In the genomic region with DNA sequence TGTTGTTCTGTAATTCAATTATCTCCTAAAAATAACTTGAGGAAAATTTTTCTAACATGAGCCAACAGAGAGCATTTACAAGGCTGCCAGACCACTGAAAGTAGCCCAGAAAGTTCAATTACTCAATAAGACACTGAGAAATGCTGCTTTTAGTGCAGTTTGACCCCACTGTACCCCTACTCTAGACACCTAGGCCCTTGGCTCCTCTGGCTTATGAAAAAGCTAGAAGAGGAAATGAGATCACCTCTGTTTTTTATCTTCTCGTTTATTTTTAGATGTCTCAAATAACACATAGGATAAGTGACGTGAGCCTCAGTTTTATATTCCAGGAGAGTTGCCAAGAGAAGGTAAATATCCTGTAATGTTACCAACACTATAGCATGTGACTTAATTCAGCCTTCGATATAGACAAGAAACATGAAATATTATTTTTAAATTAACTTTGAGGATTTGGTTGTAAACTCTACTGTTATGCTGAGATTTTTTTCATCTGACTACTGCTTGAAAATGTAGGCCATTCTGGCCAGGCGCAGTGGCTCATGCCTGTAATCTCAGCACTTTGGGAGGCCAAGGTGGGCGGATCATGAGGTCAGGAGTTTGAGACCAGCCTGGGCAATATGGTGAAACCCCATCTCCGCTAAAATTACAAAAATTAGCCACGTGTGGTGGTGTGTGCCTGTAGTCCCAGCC, we compare ENCODE assay signal across 9 cellular contexts. TPM values are rescaled to one million over a fixed set of nuclear protein-coding genes. Genes with fewer than 3 reads are reported as not detected.
DNase-seq lines count a peak whose midpoint lies in the region; ATAC-seq, FAIRE-seq and TF ChIP-seq lines count a peak whose summit lies in the region.
"Had no signal": no experiment of that assay in that cellular context is flagged by ENCODE, and none has a peak within 500 bp of the region (broad histone marks: within the 10 kb centered on the region; RNA-seq: fewer than 3 reads in every experiment).

No MANE protein-coding gene starts in this region.

- no peak for TF ChIP-seq CTCF in pancreas (IDR thresholded peaks at IDR 0.05)

- H3K27me3 ChIP-seq in pancreas: no peaks in the 10 kb centered on the region

- no peaks in the 10 kb centered on the region for H3K9me3 ChIP-seq in pancreas

- no peak for DNase-seq in GM12891 (ENCODE audit: insufficient read length, low spot score)
- peak; percentile 73 for DNase-seq in fibroblast of peridontal ligament (ENCODE audit: extremely low read depth)
- DNase-seq in activated effector memory CD4-positive, alpha-beta T cell treated with anti-CD3 and anti-CD28 coated beads, Interleukin-2, amount 50 U/mL, for 16 hours: no peak
- no peak for DNase-seq in pancreas
- DNase-seq in hepatic stellate cell (ENCODE audit: low spot score): no peak
- DNase-seq in posterior cingulate gyrus: no peak

- intact Hi-C loops in pancreas (cut with DNase I) (no loop called here), posterior cingulate gyrus (cut with DNase I) (no loop called here)

- H3K27ac ChIP-seq in pancreas: no peak overlapping the region

- H3K4me3 ChIP-seq in pancreas: no peak overlapping the region

- no peak for TF ChIP-seq POLR2A in GM12891 (IDR thresholded peaks at IDR 0.05; ENCODE audit: low read depth, low read length)

- 75 to 84% methylated on average over 7 of the region's 7 CpGs for WGBS in pancreas, 2 donors

- no peaks in the 10 kb centered on the region for H3K4me1 ChIP-seq in pancreas

- ATAC-seq in GM21515 (IDR thresholded peaks at IDR 0.05; ENCODE audit: unreplicated experiment): peak; percentile 77
- ATAC-seq in HG03575 (IDR thresholded peaks at IDR 0.05; ENCODE audit: extremely low read depth, insufficient number of reproducible peaks, low FRiP score, unreplicated experiment): peak; percentile 85
- ATAC-seq in pancreas: no peak
- ATAC-seq: HCT116 had no signal

- FAIRE-seq in GM12891 (lab: Jason Lieb, UNC): no peak
- FAIRE-seq in pancreas (lab: Jason Lieb, UNC): no peak

- no peaks in the 10 kb centered on the region for H3K36me3 ChIP-seq in pancreas

TF ChIP-seq in GM12891, 5 proteins besides CTCF, POLR2A, EP300 and RAD21:
- peak; percentile 73 for TF ChIP-seq SPI1 (IDR thresholded peaks at IDR 0.05; ENCODE audit: low read depth, low read length)
- no peak for TF ChIP-seq TAF1 (IDR thresholded peaks at IDR 0.05; ENCODE audit: low read depth, low read length)
- TF ChIP-seq POU2F2 (IDR thresholded peaks at IDR 0.05; ENCODE audit: low read depth, low read length): 0 out of 2 replicates have a peak, but pooled peaks have one; percentile 28
TF ChIP-seq in GM12891: peak in this region for 2.

RNA-seq across cellular contexts. Expression of gene TNIP3, which starts 24.4 kb away (rescaled TPM):
- polyA plus RNA-seq in GM12891 (2012; ENCODE audit: low read depth, missing spikeins): 0.82 TPM
- under 1 TPM in 1 of 6 donors, not detected in 5; 0.31 TPM for total RNA-seq in pancreas
- polyA plus RNA-seq in pancreas: not detected

Comparison
In these comparisons a context has a peak if more than half of its experiments do, and no peak if none do; other contexts are left out.
1. ATAC-seq: peak in GM21515 (single experiment) and HG03575 (single experiment); none in pancreas (0 of 4).